Comparison of ENCODE assay signal across 2 cellular contexts in the genomic region with DNA sequence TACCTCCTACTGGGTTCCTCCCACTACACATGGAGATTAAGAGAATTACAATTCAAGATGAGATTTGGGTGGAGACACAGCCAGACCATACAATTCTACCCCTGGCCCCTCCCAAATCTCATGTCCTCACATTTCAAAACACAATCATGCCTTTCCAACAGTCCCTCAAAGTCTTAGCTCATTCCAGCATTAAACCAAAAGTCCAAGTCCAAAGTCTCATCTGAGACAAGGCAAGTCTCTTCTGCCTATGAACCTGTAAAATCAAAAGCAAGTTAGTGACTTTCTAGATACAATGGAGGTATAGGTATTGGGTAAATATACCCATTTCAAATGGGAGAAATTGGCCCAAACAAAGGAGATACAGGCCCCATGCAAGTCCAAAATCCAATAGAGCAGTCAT. TPM values are rescaled to one million over a fixed set of nuclear protein-coding genes. Genes with fewer than 3 reads are reported as not detected.
"Had no signal": no experiment of that assay in that cellular context is flagged by ENCODE, and none has a peak within 500 bp of the region (broad histone marks: within the 10 kb centered on the region; RNA-seq: fewer than 3 reads in every experiment).

No MANE protein-coding gene starts in this region.

RNA-seq across cellular contexts. Expression of gene BACH2, which starts 36.5 kb away (rescaled TPM):
- total RNA-seq: HFFc6 had no signal
- polyA plus RNA-seq: GM23248 had no signal
